Comparison of ENCODE assay signal across 14 cellular contexts in the genomic region with DNA sequence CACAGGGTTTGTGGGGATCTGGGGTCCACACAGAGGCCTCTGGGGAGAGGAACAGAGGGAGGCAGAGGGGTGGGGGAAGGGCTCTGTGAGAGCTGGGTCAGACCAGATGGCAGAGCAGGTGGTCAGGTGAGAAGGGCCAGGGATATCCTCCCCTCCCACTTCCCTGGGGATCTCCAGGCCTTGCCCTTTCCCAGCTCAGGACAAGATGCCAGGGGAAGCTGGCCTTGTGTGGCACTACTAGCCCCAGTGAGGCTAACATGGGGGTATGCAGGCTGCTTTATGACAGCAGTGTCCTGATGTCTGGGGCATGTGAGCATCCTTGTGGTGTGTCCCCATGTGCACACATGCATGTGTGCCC.
A peak's percentile ranks its signal among the peaks of the same experiment; 100 is the strongest.
DNase-seq lines count a peak whose midpoint lies in the region; ATAC-seq lines count a peak whose summit lies in the region.
"Had no signal": no experiment of that assay in that cellular context is flagged by ENCODE, and none has a peak within 500 bp of the region (broad histone marks: within the 10 kb centered on the region; RNA-seq: fewer than 3 reads in every experiment).

No MANE protein-coding gene starts in this region.

- H3K27me3 Mint-ChIP-seq in stimulated activated naive CD8-positive, alpha-beta T cell treated with anti-CD3 and anti-CD28 coated beads, Interleukin-15, Interleukin-2, amounts not matched to agents 100 ng/mL and 50 ng/mL, for 24 hours = peaks cover 4% of the 10 kb centered on the region
- no peaks in the 10 kb centered on the region for H3K27me3 Mint-ChIP-seq in memory B cell

- H3K27ac Mint-ChIP-seq in stimulated activated naive CD8-positive, alpha-beta T cell treated with anti-CD3 and anti-CD28 coated beads, Interleukin-15, Interleukin-2, amounts not matched to agents 100 ng/mL and 50 ng/mL, for 24 hours = peak overlapping the region; percentile 33
- peak overlapping the region; percentile 61 for H3K27ac Mint-ChIP-seq in memory B cell

- H3K4me3 Mint-ChIP-seq in stimulated activated naive CD8-positive, alpha-beta T cell treated with anti-CD3 and anti-CD28 coated beads, Interleukin-15, Interleukin-2, amounts not matched to agents 100 ng/mL and 50 ng/mL, for 24 hours = no peak overlapping the region
- H3K4me3 Mint-ChIP-seq in memory B cell = no peak overlapping the region

- ATAC-seq in stimulated activated naive CD8-positive, alpha-beta T cell treated with anti-CD3 and anti-CD28 coated beads, Interleukin-15, Interleukin-2, amounts not matched to agents 100 U/mL and 50 U/mL, for 24 hours = no peak
- ATAC-seq in memory B cell (ENCODE audit: low read depth) (no peak), HG03342 (IDR thresholded peaks at IDR 0.05; ENCODE audit: unreplicated experiment) (no peak)
- ATAC-seq: pancreas had no signal

- no peak for DNase-seq in stimulated activated naive CD8-positive, alpha-beta T cell treated with anti-CD3 and anti-CD28 coated beads, Interleukin-15, Interleukin-2, amounts not matched to agents 100 U/mL and 50 U/mL, for 24 hours
- DNase-seq in UCSD-AML1 (lab: John Stamatoyannopoulos, UW; ENCODE audit: unreplicated experiment) (peak; percentile 34), memory B cell (ENCODE audit: low spot score in 2 of 2) (no peak), NCI-H1694 (lab: John Stamatoyannopoulos, UW) (no peak), DMS79 treated with DMSO at 0.1 percent for 48 hours (lab: John Stamatoyannopoulos, UW) (no peak), GM19238 (ENCODE audit: insufficient read length, low spot score) (no peak)
- DNase-seq: amniotic stem cell, IMR-90, NCI-H1105, NCI-H2227 treated with DMSO at 0.1 percent for 48 hours, pancreas, SHP77 treated with DMSO at 0.1 percent for 48 hours had no signal

- H3K36me3 Mint-ChIP-seq in stimulated activated naive CD8-positive, alpha-beta T cell treated with anti-CD3 and anti-CD28 coated beads, Interleukin-15, Interleukin-2, amounts not matched to agents 100 ng/mL and 50 ng/mL, for 24 hours (ENCODE audit: low read depth) = no peaks in the 10 kb centered on the region
- no peaks in the 10 kb centered on the region for H3K36me3 Mint-ChIP-seq in memory B cell

- peaks cover 41% of the 10 kb centered on the region for H3K4me1 Mint-ChIP-seq in stimulated activated naive CD8-positive, alpha-beta T cell treated with anti-CD3 and anti-CD28 coated beads, Interleukin-15, Interleukin-2, amounts not matched to agents 100 ng/mL and 50 ng/mL, for 24 hours (ENCODE audit: low read depth)
- H3K4me1 Mint-ChIP-seq in memory B cell = peaks cover 5% of the 10 kb centered on the region

- peaks cover 6% of the 10 kb centered on the region for H3K9me3 Mint-ChIP-seq in stimulated activated naive CD8-positive, alpha-beta T cell treated with anti-CD3 and anti-CD28 coated beads, Interleukin-15, Interleukin-2, amounts not matched to agents 100 ng/mL and 50 ng/mL, for 24 hours
- no peaks in the 10 kb centered on the region for H3K9me3 Mint-ChIP-seq in memory B cell
